ENCODE assay signal across 16 cellular contexts in genomic region chr13:37681295-37682032, GRCh38.
DNase-seq lines count a peak whose midpoint lies in the region; ATAC-seq and TF ChIP-seq lines count a peak whose summit lies in the region.
"Had no signal": no experiment of that assay in that cellular context is flagged by ENCODE, and none has a peak within 500 bp of the region (broad histone marks: within the 10 kb centered on the region; RNA-seq: fewer than 3 reads in every experiment).

No MANE protein-coding gene starts in this region.

- no peak for TF ChIP-seq POLR2A in upper lobe of left lung (IDR thresholded peaks at IDR 0.05)

- H3K4me3 Mint-ChIP-seq in HFFc6 (peak overlapping the region; percentile 58), endodermal cell (no peak overlapping the region), immature natural killer cell (no peak overlapping the region)
- H3K4me3 Mint-ChIP-seq: activated naive CD8-positive, alpha-beta T cell; natural killer cell had no signal

- H3K36me3 Mint-ChIP-seq in HFFc6 (ENCODE audit: low read depth) = peaks cover 14% of the 10 kb centered on the region; the same call in 1 of the 2 replicates
- H3K36me3 Mint-ChIP-seq in endodermal cell (ENCODE audit: low read depth) = peaks cover 5% of the 10 kb centered on the region
- H3K36me3 Mint-ChIP-seq in immature natural killer cell = no peaks in the 10 kb centered on the region
- H3K36me3 Mint-ChIP-seq: activated naive CD8-positive, alpha-beta T cell; natural killer cell had no signal

- ATAC-seq in upper lobe of left lung (ENCODE audit: low FRiP score in 2 of 2) (peak in 1 of 2 donors; percentile 53), mucosa of descending colon (no peak), GM21528 (IDR thresholded peaks at IDR 0.05; ENCODE audit: low FRiP score, unreplicated experiment) (no peak)
- ATAC-seq: HCT116, natural killer cell had no signal

- peak in 2 of 4 donors; percentile 8 to 78 for TF ChIP-seq EP300 in upper lobe of left lung (IDR thresholded peaks at IDR 0.05)

- H3K27me3 ChIP-seq in endodermal cell (ENCODE audit: control insufficient read depth, insufficient read depth, low read length, poor library complexity, severe bottlenecking) = no peaks in the 10 kb centered on the region
- no peaks in the 10 kb centered on the region for H3K27me3 ChIP-seq in upper lobe of left lung

- H3K27ac Mint-ChIP-seq in HFFc6 (peak overlapping the region; percentile 86), endodermal cell (peak overlapping the region; percentile 16), immature natural killer cell (no peak overlapping the region)
- H3K27ac Mint-ChIP-seq: activated naive CD8-positive, alpha-beta T cell; natural killer cell had no signal

- H3K27me3 Mint-ChIP-seq in HFFc6 (ENCODE audit: insufficient read depth) (no peaks in the 10 kb centered on the region), endodermal cell (ENCODE audit: insufficient read depth) (no peaks in the 10 kb centered on the region), immature natural killer cell (ENCODE audit: low read depth in 3 of 3) (no peaks in the 10 kb centered on the region)
- H3K27me3 Mint-ChIP-seq: activated naive CD8-positive, alpha-beta T cell had no signal

- peaks cover 11% of the 10 kb centered on the region for H3K4me1 ChIP-seq in endodermal cell (ENCODE audit: control insufficient read depth, insufficient read depth, low read length)
- no peaks in the 10 kb centered on the region for H3K4me1 ChIP-seq in upper lobe of left lung
- no peaks in the 10 kb centered on the region for H3K4me1 ChIP-seq in mucosa of descending colon (ENCODE audit: low read depth)

- H3K9me3 Mint-ChIP-seq in HFFc6 (no peaks in the 10 kb centered on the region), endodermal cell (no peaks in the 10 kb centered on the region), immature natural killer cell (peaks cover 4 to 37% (median 8%) of the 10 kb centered on the region in 6 donors)

- H3K9ac ChIP-seq in endodermal cell (ENCODE audit: extremely low read depth, low read length, poor library complexity, severe bottlenecking) = no peak overlapping the region

- H3K4me1 Mint-ChIP-seq in HFFc6 (ENCODE audit: low read depth) (peaks cover 51% of the 10 kb centered on the region), endodermal cell (peaks cover 36% of the 10 kb centered on the region), immature natural killer cell (no peaks in the 10 kb centered on the region)
- H3K4me1 Mint-ChIP-seq: natural killer cell had no signal

- H3K9me3 ChIP-seq in endodermal cell (ENCODE audit: control insufficient read depth, low read length) (no peaks in the 10 kb centered on the region), upper lobe of left lung (no peaks in the 10 kb centered on the region), mucosa of descending colon (no peaks in the 10 kb centered on the region)

- H3K36me3 ChIP-seq in endodermal cell (ENCODE audit: control insufficient read depth, insufficient read depth, low read length) (no peaks in the 10 kb centered on the region), upper lobe of left lung (no peaks in the 10 kb centered on the region), mucosa of descending colon (ENCODE audit: low read depth) (no peaks in the 10 kb centered on the region)

- H3K27ac ChIP-seq in endodermal cell (ENCODE audit: low read depth, low read length) = peak overlapping the region; percentile 59
- peak overlapping the region; percentile 16 to 53 (median 26) for H3K27ac ChIP-seq in upper lobe of left lung

- WGBS in endodermal cell (ENCODE audit: insufficient coverage in 1 of 2, insufficient read length in 1 of 2), 2 experiments = 89 to 90% methylated on average over 5 to 6 of the region's 6 CpGs
- 47 to 59% methylated on average over 6 of the region's 6 CpGs for WGBS in upper lobe of left lung, 2 donors

- H3K4me3 ChIP-seq in endodermal cell (ENCODE audit: low read length) = peak overlapping the region; percentile 32
- H3K4me3 ChIP-seq in upper lobe of left lung = no peak overlapping the region
- H3K4me3 ChIP-seq in mucosa of descending colon = no peak overlapping the region

- DNase-seq in HFFc6 (peak; percentile 78), endodermal cell (no peak), myocyte (ENCODE audit: low read depth) (peak; percentile 30), upper lobe of left lung (no peak), immature natural killer cell (no peak), NCI-H187 (lab: John Stamatoyannopoulos, UW) (no peak), mucosa of descending colon (no peak)
- DNase-seq: Karpas-422; natural killer cell; NCI-H2171 treated with DMSO at 0.1 percent for 48 hours; stimulated activated CD4-positive, alpha-beta T cell treated with anti-CD3 and anti-CD28 coated beads, Interleukin-2, amount 100 ng/mL, for 24 hours; stimulated activated naive CD4-positive, alpha-beta T cell; T-helper 9 cell had no signal

- TF ChIP-seq CTCF in HFFc6 (IDR thresholded peaks at IDR 0.05) (no peak), endodermal cell (conservative IDR thresholded peaks at IDR 0.05) (no peak), upper lobe of left lung (IDR thresholded peaks at IDR 0.05) (no peak), mucosa of descending colon (IDR thresholded peaks at IDR 0.05) (no peak)

- intact Hi-C loops in mucosa of descending colon (cut with DNase I, micrococcal nuclease) = no loop called here

Comparison
In these comparisons a context has a peak if more than half of its experiments do, and no peak if none do; other contexts are left out.
1. DNase-seq: peak in HFFc6 (single experiment) and myocyte (single experiment); none in endodermal cell (single experiment), upper lobe of left lung (0 of 2), immature natural killer cell (0 of 3), NCI-H187 (0 of 2) and mucosa of descending colon (0 of 3).
2. H3K27ac Mint-ChIP-seq: peak in HFFc6 (single experiment) and endodermal cell (single experiment); none in immature natural killer cell (0 of 6).